9 cellular contexts compared by ENCODE assay signal in genomic region chr1:28112388-28113311, GRCh38. TPM values are rescaled to one million over a fixed set of nuclear protein-coding genes. Genes with fewer than 3 reads are reported as not detected.
DNase-seq lines count a peak whose midpoint lies in the region; ATAC-seq and TF ChIP-seq lines count a peak whose summit lies in the region.
"Had no signal": no experiment of that assay in that cellular context is flagged by ENCODE, and none has a peak within 500 bp of the region (broad histone marks: within the 10 kb centered on the region; RNA-seq: fewer than 3 reads in every experiment).

No MANE protein-coding gene starts in this region.

- H2BK5ac ChIP-seq in neuronal stem cell (ENCODE audit: low read length), result no peak overlapping the region

- no peak overlapping the region for H3K14ac ChIP-seq in neuronal stem cell (ENCODE audit: low read length)

- H3K4me3 ChIP-seq in NB4 (ENCODE audit: low read depth, low read length) (no peak overlapping the region), neuronal stem cell (ENCODE audit: low read length in 2 of 2) (no peak overlapping the region)
- H3K4me3 ChIP-seq: gastrocnemius medialis had no signal

- ATAC-seq in GM21576 (IDR thresholded peaks at IDR 0.05; ENCODE audit: unreplicated experiment), result no peak
- ATAC-seq: gastrocnemius medialis had no signal

- peak overlapping the region; percentile 13 for H3K4me3 Mint-ChIP-seq in dendritic cell treated with granulocyte-macrophage colony-stimulating factor and Interleukin-4, amounts not matched to agents 40 ng/mL and 50 ng/mL, for 4 days

- peak; percentile 26 for TF ChIP-seq CTCF in GM10248 (IDR thresholded peaks at IDR 0.05; ENCODE audit: control extremely low read depth, extremely low read depth, low read depth, missing control alignments)
- peak; percentile 42 for TF ChIP-seq CTCF in NB4 (IDR thresholded peaks at IDR 0.05; ENCODE audit: low read depth, low read length)

- H3K4me1 Mint-ChIP-seq in dendritic cell treated with granulocyte-macrophage colony-stimulating factor and Interleukin-4, amounts not matched to agents 40 ng/mL and 50 ng/mL, for 4 days (ENCODE audit: low read depth), result peaks cover 73% of the 10 kb centered on the region

- no peak overlapping the region for H2AK5ac ChIP-seq in neuronal stem cell (ENCODE audit: low read depth, low read length)

- H3K9me3 Mint-ChIP-seq in dendritic cell treated with granulocyte-macrophage colony-stimulating factor and Interleukin-4, amounts not matched to agents 40 ng/mL and 50 ng/mL, for 4 days, result no peaks in the 10 kb centered on the region

- DNase-seq in GM10248 (ENCODE audit: extremely low spot score), result no peak
- DNase-seq in NB4 (ENCODE audit: low read depth), result peak; percentile 89
- no peak for DNase-seq in neuronal stem cell (ENCODE audit: low spot score)
- DNase-seq in dedifferentiated amniotic fluid mesenchymal stem cell (ENCODE audit: extremely low spot score), result no peak
- no peak for DNase-seq in NCI-H524 (lab: John Stamatoyannopoulos, UW)
- no peak for DNase-seq in cortex of kidney (lab: John Stamatoyannopoulos, UW)

- no peaks in the 10 kb centered on the region for H3K36me3 Mint-ChIP-seq in dendritic cell treated with granulocyte-macrophage colony-stimulating factor and Interleukin-4, amounts not matched to agents 40 ng/mL and 50 ng/mL, for 4 days (ENCODE audit: low read depth)

- peak overlapping the region; percentile 34 for H3K9ac ChIP-seq in neuronal stem cell (ENCODE audit: low read depth, low read length, poor library complexity)

- no peaks in the 10 kb centered on the region for H3K9me3 ChIP-seq in neuronal stem cell (replicated peaks in 1 of 2; ENCODE audit: control insufficient read depth in 2 of 2, insufficient read depth in 1 of 2, low read depth in 1 of 2, low read length in 2 of 2)
- H3K9me3 ChIP-seq: gastrocnemius medialis had no signal

- CTCF ChIA-PET in GM10248 (lab: Yijun Ruan, JAX), result interaction anchor here (0.9 to 2.6 kb wide), 18 partner anchors 8 to 97 kb away, joined by 3 to 27 read pairs (median 5); partner anchors contain the start of genes EYA3 and PTAFR

- no peak overlapping the region for H2AFZ ChIP-seq in neuronal stem cell (ENCODE audit: low read length)

- POLR2A ChIA-PET in GM10248 (lab: Yijun Ruan, JAX), result no interaction called here

- no peaks in the 10 kb centered on the region for H3K27me3 Mint-ChIP-seq in dendritic cell treated with granulocyte-macrophage colony-stimulating factor and Interleukin-4, amounts not matched to agents 40 ng/mL and 50 ng/mL, for 4 days

- no peak overlapping the region for H3K4me2 ChIP-seq in neuronal stem cell (ENCODE audit: insufficient read depth, low read length, poor library complexity, severe bottlenecking)

- H3K4ac ChIP-seq in neuronal stem cell (ENCODE audit: low read length), result no peak overlapping the region

- intact Hi-C loops in dendritic cell treated with granulocyte-macrophage colony-stimulating factor and Interleukin-4, amounts not matched to agents 40 ng/mL and 50 ng/mL, for 4 days (cut with micrococcal nuclease), result loop anchor here (1.0 to 2.0 kb wide), 2 partner anchors 14 to 22 kb away; no protein-coding TSS in a partner anchor

- peaks cover 0 to 12% (median 0%) of the 10 kb centered on the region in 3 experiments for H3K27me3 ChIP-seq in neuronal stem cell (ENCODE audit: control insufficient read depth in 3 of 3, insufficient read depth in 3 of 3, low read depth in 1 of 3, low read length in 3 of 3)
- H3K27me3 ChIP-seq: gastrocnemius medialis had no signal

- H2BK15ac ChIP-seq in neuronal stem cell (ENCODE audit: low read length), result no peak overlapping the region

- no peak overlapping the region for H2BK12ac ChIP-seq in neuronal stem cell (ENCODE audit: low read length)

- no peaks in the 10 kb centered on the region for H3K36me3 ChIP-seq in neuronal stem cell (replicated peaks in 1 of 2; ENCODE audit: control insufficient read depth in 2 of 2, insufficient read depth in 2 of 2, low read length in 2 of 2)
- H3K36me3 ChIP-seq: gastrocnemius medialis had no signal

- H3K27ac Mint-ChIP-seq in dendritic cell treated with granulocyte-macrophage colony-stimulating factor and Interleukin-4, amounts not matched to agents 40 ng/mL and 50 ng/mL, for 4 days, result peak overlapping the region; percentile 96

- H4K91ac ChIP-seq in neuronal stem cell (ENCODE audit: low read depth, low read length, poor library complexity), result no peak overlapping the region

- no peaks in the 10 kb centered on the region for H3K4me1 ChIP-seq in neuronal stem cell (ENCODE audit: control insufficient read depth in 2 of 2, insufficient read depth in 1 of 2, low read depth in 1 of 2, low read length in 2 of 2)
- H3K4me1 ChIP-seq: gastrocnemius medialis had no signal

- H3K18ac ChIP-seq in neuronal stem cell (ENCODE audit: low read length), result no peak overlapping the region

- no peak overlapping the region for H3K27ac ChIP-seq in neuronal stem cell (replicated peaks; ENCODE audit: low read length)
- H3K27ac ChIP-seq: gastrocnemius medialis had no signal

- H3K23ac ChIP-seq in neuronal stem cell (ENCODE audit: low read depth, low read length, poor library complexity), result no peak overlapping the region

- H2BK120ac ChIP-seq in neuronal stem cell (ENCODE audit: low read depth, low read length), result no peak overlapping the region

- TF ChIP-seq POLR2A in NB4 (IDR thresholded peaks at IDR 0.05; ENCODE audit: extremely low read depth, insufficient read length), result no peak

- no peak overlapping the region for H4K8ac ChIP-seq in neuronal stem cell (ENCODE audit: low read depth, low read length)

- no peaks in the 10 kb centered on the region for H3K79me1 ChIP-seq in neuronal stem cell (ENCODE audit: low read depth, low read length)

- WGBS in neuronal stem cell (ENCODE audit: extremely low coverage in 2 of 2, insufficient read length in 2 of 2, insufficient replicate concordance in 1 of 2), 2 donors, result no CpG with 5 or more reads among the region's 6 CpGs

RNA-seq across cellular contexts. Expression of gene EYA3, which starts 24.2 kb away (rescaled TPM):
- 19.8 TPM for polyA plus RNA-seq in neuronal stem cell (2013, experiment 1 of 2)
- polyA plus RNA-seq in neuronal stem cell (2013, experiment 2 of 2), result 19.1 TPM
